ENCODE assay signal across 9 cellular contexts in the genomic region with DNA sequence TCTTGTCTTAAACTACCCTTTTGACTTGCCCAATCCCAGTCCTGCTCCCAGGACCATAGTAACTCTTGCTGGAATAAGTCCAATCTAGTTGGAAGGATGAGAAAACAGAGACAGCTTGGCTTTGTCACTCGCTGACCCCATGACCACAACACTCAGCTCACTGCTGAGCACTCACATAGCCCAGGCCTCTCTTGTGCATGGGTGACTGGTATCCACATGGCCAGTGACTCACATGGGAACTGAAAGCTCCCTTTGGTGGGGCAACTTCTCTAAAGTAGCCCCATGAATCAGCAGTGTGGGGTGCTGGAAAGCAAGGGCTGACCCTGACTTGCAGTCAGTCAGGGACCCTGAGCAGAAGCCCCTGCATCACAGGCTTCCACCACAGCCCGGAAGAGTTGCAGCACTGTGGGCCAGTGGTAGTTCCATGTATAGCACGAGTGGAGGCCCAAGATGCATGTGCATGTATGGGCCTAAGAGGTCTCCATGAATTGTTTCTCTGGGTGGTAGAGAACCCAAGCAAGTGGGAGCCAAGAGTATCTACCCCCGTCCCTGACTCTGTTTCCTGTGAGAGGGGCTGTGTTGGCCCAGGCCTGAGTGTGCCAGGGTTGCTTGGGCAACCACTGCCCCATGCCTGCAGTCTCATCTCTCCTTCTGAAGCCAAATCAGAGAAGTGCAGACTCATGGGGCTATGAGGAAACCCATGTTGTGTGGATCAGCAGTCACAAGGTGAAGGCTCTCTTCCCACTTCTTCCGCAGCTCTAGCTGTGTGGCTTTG.
A peak's percentile ranks its signal among the peaks of the same experiment; 100 is the strongest.
DNase-seq lines count a peak whose midpoint lies in the region; ATAC-seq and TF ChIP-seq lines count a peak whose summit lies in the region.
"Had no signal": no experiment of that assay in that cellular context is flagged by ENCODE, and none has a peak within 500 bp of the region (broad histone marks: within the 10 kb centered on the region; RNA-seq: fewer than 3 reads in every experiment).

No MANE protein-coding gene starts in this region.

- no peaks in the 10 kb centered on the region for H3K36me3 ChIP-seq in SK-N-SH (replicated peaks in 1 of 2; ENCODE audit: control insufficient read depth in 1 of 2, insufficient read depth in 2 of 2, low read length in 1 of 2)

- WGBS in SK-N-SH (ENCODE audit: low lambda C conversion rate) = 40% methylated on average over 2 of the region's 5 CpGs

- CTCF ChIA-PET in SK-N-SH (lab: Yijun Ruan, JAX) = interaction anchor here (1.4 to 6.1 kb wide), 2 partner anchors 12 to 151 kb away, joined by 4 to 67 read pairs; no protein-coding TSS in a partner anchor

- no peak overlapping the region for H2AFZ ChIP-seq in SK-N-SH (ENCODE audit: low read depth)

- no peaks in the 10 kb centered on the region for H3F3A ChIP-seq in SK-N-SH (replicated peaks; ENCODE audit: insufficient read depth)

- H4K20me1 ChIP-seq in SK-N-SH (ENCODE audit: insufficient read depth) = no peaks in the 10 kb centered on the region

- H3K9me3 ChIP-seq in SK-N-SH = no peaks in the 10 kb centered on the region

- H3K4me3 ChIP-seq in GM12865 (ENCODE audit: low read depth, low read length) (no peak overlapping the region), fibroblast of villous mesenchyme (ENCODE audit: low read depth, low read length) (no peak overlapping the region), SK-N-SH (ENCODE audit: low read depth in 2 of 2, low read length in 1 of 2) (no peak overlapping the region)
- H3K4me3 ChIP-seq: SK-N-MC had no signal

- no peaks in the 10 kb centered on the region for H3K4me1 ChIP-seq in SK-N-SH (ENCODE audit: control insufficient read depth in 1 of 2, insufficient read depth in 2 of 2, low read depth in 1 of 2, low read length in 1 of 2)

- POLR2A ChIA-PET in SK-N-SH (lab: Yijun Ruan, JAX) = no interaction called here

- peak; percentile 84 for DNase-seq in GM12865 (ENCODE audit: low read depth)
- DNase-seq in SIG-M5 (lab: John Stamatoyannopoulos, UW) = peak; percentile 81
- DNase-seq in fibroblast of villous mesenchyme (ENCODE audit: low read depth) = peak; percentile 95
- peak; percentile 73 for DNase-seq in sciatic nerve (ENCODE audit: low spot score)
- no peak for DNase-seq in UCSD-AML1 (lab: John Stamatoyannopoulos, UW; ENCODE audit: unreplicated experiment)
- DNase-seq in NCI-H2081 (lab: John Stamatoyannopoulos, UW) = no peak
- DNase-seq in SK-N-SH = no peak

- H3K27ac ChIP-seq in SK-N-SH (ENCODE audit: low read depth in 2 of 2, low read length in 1 of 2) = no peak overlapping the region
- H3K27ac ChIP-seq: SK-N-MC had no signal

- H3K27me3 ChIP-seq in SK-N-SH (ENCODE audit: insufficient read depth) = peaks cover 4% of the 10 kb centered on the region; the same call in 1 of the 2 replicates

- no peaks in the 10 kb centered on the region for H3K9me2 ChIP-seq in SK-N-SH

- TF ChIP-seq RAD21 in SK-N-SH (IDR thresholded peaks at IDR 0.05; ENCODE audit: low read length) = no peak

- no peak for TF ChIP-seq EP300 in SK-N-SH (IDR thresholded peaks at IDR 0.05; ENCODE audit: borderline replicate concordance in 1 of 2, low read depth in 1 of 2, low read length in 1 of 2)

- H3K79me2 ChIP-seq in SK-N-SH (ENCODE audit: insufficient read depth) = no peaks in the 10 kb centered on the region

- H3K4me2 ChIP-seq in SK-N-SH = no peak overlapping the region

- TF ChIP-seq CTCF in GM12865 (IDR thresholded peaks at IDR 0.05; ENCODE audit: insufficient read depth, low read depth, low read length, missing control alignments) (no peak), fibroblast of villous mesenchyme (IDR thresholded peaks at IDR 0.05; ENCODE audit: insufficient read depth, low read depth, low read length) (no peak), SK-N-SH (IDR thresholded peaks at IDR 0.05) (no peak)

- intact Hi-C loops in sciatic nerve (cut with DNase I) = no loop called here

- H3K9ac ChIP-seq in SK-N-SH = no peak overlapping the region

- ATAC-seq in HG02588 (IDR thresholded peaks at IDR 0.05; ENCODE audit: unreplicated experiment) (peak; percentile 54), sciatic nerve (peak; percentile 87)

TF ChIP-seq in SK-N-SH, 30 proteins besides CTCF, POLR2A, EP300 and RAD21:
- TF ChIP-seq, protein P1, sequence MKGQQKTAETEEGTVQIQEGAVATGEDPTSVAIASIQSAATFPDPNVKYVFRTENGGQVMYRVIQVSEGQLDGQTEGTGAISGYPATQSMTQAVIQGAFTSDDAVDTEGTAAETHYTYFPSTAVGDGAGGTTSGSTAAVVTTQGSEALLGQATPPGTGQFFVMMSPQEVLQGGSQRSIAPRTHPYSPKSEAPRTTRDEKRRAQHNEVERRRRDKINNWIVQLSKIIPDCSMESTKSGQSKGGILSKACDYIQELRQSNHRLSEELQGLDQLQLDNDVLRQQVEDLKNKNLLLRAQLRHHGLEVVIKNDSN (IDR thresholded peaks at IDR 0.05; ENCODE audit: borderline replicate concordance, low read depth) = no peak
- TF ChIP-seq TAF1 (IDR thresholded peaks at IDR 0.05; ENCODE audit: borderline replicate concordance, low read depth, low read length) = no peak
- no peak for TF ChIP-seq TEAD4 (IDR thresholded peaks at IDR 0.05; ENCODE audit: borderline replicate concordance, insufficient read depth)
- TF ChIP-seq SIN3A (IDR thresholded peaks at IDR 0.05; ENCODE audit: borderline replicate concordance, low read depth, low read length) = no peak
- TF ChIP-seq FOXJ3 (CRISPR knock-in tag; IDR thresholded peaks at IDR 0.05) = no peak
- TF ChIP-seq CHD2 (IDR thresholded peaks at IDR 0.05; ENCODE audit: low read length, partially characterized antibody) = no peak
- no peak for TF ChIP-seq NFIC (IDR thresholded peaks at IDR 0.05; ENCODE audit: borderline replicate concordance)
- TF ChIP-seq, protein P2, sequence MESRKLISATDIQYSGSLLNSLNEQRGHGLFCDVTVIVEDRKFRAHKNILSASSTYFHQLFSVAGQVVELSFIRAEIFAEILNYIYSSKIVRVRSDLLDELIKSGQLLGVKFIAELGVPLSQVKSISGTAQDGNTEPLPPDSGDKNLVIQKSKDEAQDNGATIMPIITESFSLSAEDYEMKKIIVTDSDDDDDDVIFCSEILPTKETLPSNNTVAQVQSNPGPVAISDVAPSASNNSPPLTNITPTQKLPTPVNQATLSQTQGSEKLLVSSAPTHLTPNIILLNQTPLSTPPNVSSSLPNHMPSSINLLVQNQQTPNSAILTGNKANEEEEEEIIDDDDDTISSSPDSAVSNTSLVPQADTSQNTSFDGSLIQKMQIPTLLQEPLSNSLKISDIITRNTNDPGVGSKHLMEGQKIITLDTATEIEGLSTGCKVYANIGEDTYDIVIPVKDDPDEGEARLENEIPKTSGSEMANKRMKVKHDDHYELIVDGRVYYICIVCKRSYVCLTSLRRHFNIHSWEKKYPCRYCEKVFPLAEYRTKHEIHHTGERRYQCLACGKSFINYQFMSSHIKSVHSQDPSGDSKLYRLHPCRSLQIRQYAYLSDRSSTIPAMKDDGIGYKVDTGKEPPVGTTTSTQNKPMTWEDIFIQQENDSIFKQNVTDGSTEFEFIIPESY (IDR thresholded peaks at IDR 0.05; ENCODE audit: borderline replicate concordance, low read depth) = no peak
- no peak for TF ChIP-seq MEF2A (IDR thresholded peaks at IDR 0.05; ENCODE audit: borderline replicate concordance, low read depth)
- TF ChIP-seq JUND (IDR thresholded peaks at IDR 0.05) = no peak
- no peak for TF ChIP-seq SMC3 (IDR thresholded peaks at IDR 0.05; ENCODE audit: low read depth, low read length)
TF ChIP-seq in SK-N-SH: peak in this region for 0.

Comparison
In these comparisons a context has a peak if more than half of its experiments do, and no peak if none do; other contexts are left out.
1. DNase-seq: peak in GM12865 (single experiment), SIG-M5 (single experiment), fibroblast of villous mesenchyme (single experiment) and sciatic nerve (single experiment); none in UCSD-AML1 (single experiment), NCI-H2081 (0 of 2) and SK-N-SH (single experiment).